In the genomic region with DNA sequence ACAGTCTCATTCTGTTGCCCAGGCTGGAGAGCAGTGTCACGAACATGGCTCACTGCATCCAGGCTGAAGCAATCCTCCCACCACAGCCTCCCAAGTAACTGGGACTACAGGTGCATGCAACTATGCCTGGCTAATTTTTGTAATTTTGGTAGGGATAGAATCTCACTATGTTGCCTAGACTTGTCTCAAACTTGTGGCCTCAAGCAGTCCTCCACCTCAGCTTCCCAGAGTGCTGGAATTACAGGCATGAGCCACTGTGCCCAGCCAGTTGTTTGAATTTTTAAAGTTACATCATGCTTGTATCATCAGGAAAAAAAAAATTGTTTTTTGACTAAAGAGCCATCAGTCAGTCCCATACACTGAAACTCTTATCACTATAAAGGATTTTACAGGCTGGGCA, we compare ENCODE assay signal across 27 cellular contexts. TPM values are rescaled to one million over a fixed set of nuclear protein-coding genes. Genes with fewer than 3 reads are reported as not detected.
DNase-seq lines count a peak whose midpoint lies in the region; ATAC-seq and TF ChIP-seq lines count a peak whose summit lies in the region.
"Had no signal": no experiment of that assay in that cellular context is flagged by ENCODE, and none has a peak within 500 bp of the region (broad histone marks: within the 10 kb centered on the region; RNA-seq: fewer than 3 reads in every experiment).

No MANE protein-coding gene starts in this region.

- H3K4me3 Mint-ChIP-seq in GM23338: no peak overlapping the region

- no peak overlapping the region for H2BK120ac ChIP-seq in trophoblast cell (ENCODE audit: insufficient read depth, low read length, poor library complexity)

- H3K4me3 ChIP-seq in GM23338 (no peak overlapping the region), epithelial cell of esophagus (ENCODE audit: low read length) (no peak overlapping the region), trophoblast cell (ENCODE audit: low read depth, low read length) (no peak overlapping the region)
- H3K4me3 ChIP-seq: A549, GM12878 had no signal

- no peak overlapping the region for H3K18ac ChIP-seq in trophoblast cell (ENCODE audit: low read length)

- no peaks in the 10 kb centered on the region for H3K79me2 ChIP-seq in GM23338 (replicated peaks; ENCODE audit: insufficient read depth)
- H3K79me2 ChIP-seq in trophoblast cell (ENCODE audit: control insufficient read depth, insufficient read depth, low read length, poor library complexity): no peaks in the 10 kb centered on the region

- no peaks in the 10 kb centered on the region for H3K36me3 ChIP-seq in GM23338 (ENCODE audit: insufficient read depth)
- H3K36me3 ChIP-seq in trophoblast cell (ENCODE audit: control insufficient read depth in 1 of 2, insufficient read depth in 2 of 2, low read length in 2 of 2): peaks cover 3 to 4% of the 10 kb centered on the region in 2 experiments

- ATAC-seq in GM23338 (no peak), GM19397 (IDR thresholded peaks at IDR 0.05; ENCODE audit: unreplicated experiment) (no peak)
- ATAC-seq: A549, GM12878, PC-3 had no signal

- no peak overlapping the region for H4K91ac ChIP-seq in trophoblast cell (ENCODE audit: low read depth, low read length)

- no peak overlapping the region for H2BK12ac ChIP-seq in trophoblast cell (ENCODE audit: low read length)

- H4K12ac ChIP-seq in trophoblast cell (ENCODE audit: low read depth, low read length): no peak overlapping the region

- no peak overlapping the region for H3K23ac ChIP-seq in trophoblast cell (ENCODE audit: low read length)

- CTCF ChIA-PET in RWPE1 (lab: Yijun Ruan, JAX): interaction anchor here (0.7 kb wide), 1 partner anchor 672 kb away, joined by 3 read pairs; no protein-coding TSS in a partner anchor

- H3K27me3 ChIP-seq in GM23338 (ENCODE audit: insufficient read depth) (no peaks in the 10 kb centered on the region), trophoblast cell (ENCODE audit: insufficient read depth, low read length) (no peaks in the 10 kb centered on the region)

- H4K20me1 ChIP-seq in GM23338 (replicated peaks; ENCODE audit: insufficient read depth): no peaks in the 10 kb centered on the region; the same call in 1 of the 2 replicates

- H3K9me2 ChIP-seq in GM23338 (ENCODE audit: insufficient read depth): no peaks in the 10 kb centered on the region

- no peak overlapping the region for H3K4ac ChIP-seq in trophoblast cell (ENCODE audit: low read depth, low read length)

- no peaks in the 10 kb centered on the region for H3K9me3 ChIP-seq in trophoblast cell (ENCODE audit: insufficient read depth, low read depth, low read length)
- H3K9me3 ChIP-seq: A549, Caco-2 had no signal

- H3K27me3 Mint-ChIP-seq in GM23338 (ENCODE audit: insufficient read depth, low read depth, poor library complexity): peaks cover 1% of the 10 kb centered on the region
- H3K27me3 Mint-ChIP-seq: CD4-positive, alpha-beta memory T cell had no signal

- no peak for DNase-seq in GM23338 (ENCODE audit: low spot score)
- no peak for DNase-seq in RWPE1 (ENCODE audit: low spot score)
- peak; percentile 79 for DNase-seq in epithelial cell of esophagus (ENCODE audit: low read depth)
- DNase-seq in trophoblast cell: peak; percentile 83 to 91
- DNase-seq in HT-29 (ENCODE audit: low spot score): no peak
- DNase-seq in stimulated activated naive CD4-positive, alpha-beta T cell (lab: John Stamatoyannopoulos, UW): no peak
- DNase-seq: C1 segment of cervical spinal cord; Caco-2; CD4-positive, alpha-beta memory T cell; EL; GDM1; HCEC 1CT; KG1; MM.1S; NCI-H2029; NCI-H446 treated with DMSO at 0.1 percent for 48 hours; NCI-H526; NCI-H82; NK-92 treated with Interleukin-12 subunit alpha and Interleukin-12 subunit beta, amount 100 ng/mL, for 24 hours; PC-3; RPMI8226; SHP77 had no signal

- no peak overlapping the region for H2AFZ ChIP-seq in GM23338
- no peak overlapping the region for H2AFZ ChIP-seq in trophoblast cell (ENCODE audit: insufficient read depth, low read length, poor library complexity)

- H3K27ac Mint-ChIP-seq in GM23338: no peak overlapping the region

- H2BK5ac ChIP-seq in trophoblast cell (ENCODE audit: low read depth, low read length, poor library complexity): no peak overlapping the region

- peaks cover 3% of the 10 kb centered on the region; the same call in 2 of the 3 replicates for H3K36me3 Mint-ChIP-seq in GM23338 (ENCODE audit: low read depth)

- H3K4me1 Mint-ChIP-seq in GM23338: no peaks in the 10 kb centered on the region

- no peaks in the 10 kb centered on the region for H3F3A ChIP-seq in GM23338 (replicated peaks; ENCODE audit: low read depth)

- H3K9ac ChIP-seq in trophoblast cell (ENCODE audit: low read length): no peak overlapping the region

- no peak overlapping the region for H4K8ac ChIP-seq in trophoblast cell (ENCODE audit: low read depth, low read length)

- no peaks in the 10 kb centered on the region for H3K79me1 ChIP-seq in trophoblast cell (ENCODE audit: low read length)

- H2AK5ac ChIP-seq in trophoblast cell (ENCODE audit: low read length): no peak overlapping the region

- TF ChIP-seq CTCF in GM23338 (conservative IDR thresholded peaks at IDR 0.05; ENCODE audit: low read depth in 2 of 2) (no peak), RWPE1 (conservative IDR thresholded peaks at IDR 0.05; ENCODE audit: low read depth) (no peak), epithelial cell of esophagus (IDR thresholded peaks at IDR 0.05; ENCODE audit: insufficient read depth, low read depth, low read length, missing control alignments) (no peak)

- POLR2A ChIA-PET in RWPE1 (lab: Yijun Ruan, JAX; ENCODE audit: low non-redundant PET): no interaction called here

- H3K4me2 ChIP-seq in GM23338: no peak overlapping the region
- H3K4me2 ChIP-seq in trophoblast cell (ENCODE audit: low read length): no peak overlapping the region
- H3K4me2 ChIP-seq: A549 had no signal

- H3K9me3 Mint-ChIP-seq in GM23338: no peaks in the 10 kb centered on the region
- H3K9me3 Mint-ChIP-seq: CD4-positive, alpha-beta memory T cell had no signal

- no peak overlapping the region for H3K14ac ChIP-seq in trophoblast cell (ENCODE audit: low read length)

- WGBS in trophoblast cell (ENCODE audit: extremely low coverage, insufficient coverage, insufficient read length): no CpG with 5 or more reads among the region's 1 CpG

- H3K27ac ChIP-seq in GM23338 (ENCODE audit: low read depth) (0 out of 2 replicates have a peak overlapping the region, but pooled peaks have one; percentile 26), RWPE1 (peak overlapping the region; percentile 18; the same call in 1 of the 2 replicates), trophoblast cell (ENCODE audit: low read depth, low read length) (no peak overlapping the region)
- H3K27ac ChIP-seq: A549 had no signal

- H3K4me1 ChIP-seq in GM23338 (ENCODE audit: insufficient read depth) (no peaks in the 10 kb centered on the region), trophoblast cell (ENCODE audit: control insufficient read depth in 1 of 2, insufficient read depth in 2 of 2, low read length in 2 of 2) (peaks cover 0 to 2% of the 10 kb centered on the region in 2 experiments)
- H3K4me1 ChIP-seq: Caco-2 had no signal

TF ChIP-seq in GM23338, 12 proteins besides CTCF, POLR2A, EP300 and RAD21 (continues in another document):
- TF ChIP-seq EZH2phosphoT487 (IDR thresholded peaks at IDR 0.05; ENCODE audit: unreplicated experiment) (no peak), CREB1 (CRISPR knock-in tag; IDR thresholded peaks at IDR 0.05; ENCODE audit: low read depth) (no peak), STAT1 (IDR thresholded peaks at IDR 0.05; ENCODE audit: unreplicated experiment) (no peak)

RNA-seq across cellular contexts. Expression of gene VPS4A, which starts 17.1 kb away (rescaled TPM):
- total RNA-seq in GM23338 (2014; rRNA removed; shearing (Covaris generic)): 25.2 and 32.7 TPM in 2 replicates
- polyA plus RNA-seq in GM23338 (2016; fragmentation: Nextera tagmentation; extraction: Ambion mirVana): 28.8 and 29.1 TPM in 2 replicates
- polyA plus RNA-seq in trophoblast cell (2013): 24.7 and 25.2 TPM in 2 replicates
- total RNA-seq in HT-29 (2014; rRNA removed; shearing (Covaris generic)): 24.5 and 33.3 TPM in 2 replicates

RNA-seq across cellular contexts. Expression of gene PDF, which starts 36.3 kb away (rescaled TPM):
- total RNA-seq in GM23338 (2014; rRNA removed; shearing (Covaris generic)): 43.4 and 48.7 TPM in 2 replicates
- polyA plus RNA-seq in GM23338 (2016; fragmentation: Nextera tagmentation; extraction: Ambion mirVana): 16.2 and 18.8 TPM in 2 replicates
- polyA plus RNA-seq in trophoblast cell (2013): 9.9 and 10.6 TPM in 2 replicates
- total RNA-seq in HT-29 (2014; rRNA removed; shearing (Covaris generic)): 80.9 and 81.5 TPM in 2 replicates

RNA-seq across cellular contexts. Expression of gene COG8, which starts 45.3 kb away (rescaled TPM):
- 55.7 and 79.9 TPM in 2 replicates for total RNA-seq in GM23338 (2014; rRNA removed; shearing (Covaris generic))
- polyA plus RNA-seq in GM23338 (2016; fragmentation: Nextera tagmentation; extraction: Ambion mirVana): 18.2 and 21.4 TPM in 2 replicates
- 21.2 and 21.4 TPM in 2 replicates for polyA plus RNA-seq in trophoblast cell (2013)
- 50.4 and 55.8 TPM in 2 replicates for total RNA-seq in HT-29 (2014; rRNA removed; shearing (Covaris generic))

RNA-seq across cellular contexts. Expression of gene NIP7, which starts 45.5 kb away (rescaled TPM):
- 30.4 and 32.7 TPM in 2 replicates for total RNA-seq in GM23338 (2014; rRNA removed; shearing (Covaris generic))
- 42.9 and 47.4 TPM in 2 replicates for polyA plus RNA-seq in GM23338 (2016; fragmentation: Nextera tagmentation; extraction: Ambion mirVana)
- 19.3 and 20.2 TPM in 2 replicates for polyA plus RNA-seq in trophoblast cell (2013)
- 20.1 and 24.5 TPM in 2 replicates for total RNA-seq in HT-29 (2014; rRNA removed; shearing (Covaris generic))

RNA-seq across cellular contexts. Expression of gene TMED6, which starts 57.5 kb away (rescaled TPM):
- total RNA-seq in GM23338 (2014; rRNA removed; shearing (Covaris generic)): not detected in 2 replicates
- 0.29 and 1.3 TPM in 2 replicates for polyA plus RNA-seq in GM23338 (2016; fragmentation: Nextera tagmentation; extraction: Ambion mirVana)
- polyA plus RNA-seq in trophoblast cell (2013): 0.11 and 0.14 TPM in 2 replicates
- 0.10 TPM in 1 of 2 replicates, not detected in the other for total RNA-seq in HT-29 (2014; rRNA removed; shearing (Covaris generic))
- total RNA-seq: H1, PC-3, SK-MEL-5 had no signal
- polyA plus RNA-seq: H1 had no signal

Comparison
In these comparisons a context has a peak if more than half of its experiments do, and no peak if none do; other contexts are left out.
1. DNase-seq: peak in epithelial cell of esophagus (single experiment) and trophoblast cell (2 of 2); none in GM23338 (single experiment), RWPE1 (single experiment), HT-29 (single experiment) and stimulated activated naive CD4-positive, alpha-beta T cell (0 of 6).